22 cellular contexts compared by ENCODE assay signal in the genomic region with DNA sequence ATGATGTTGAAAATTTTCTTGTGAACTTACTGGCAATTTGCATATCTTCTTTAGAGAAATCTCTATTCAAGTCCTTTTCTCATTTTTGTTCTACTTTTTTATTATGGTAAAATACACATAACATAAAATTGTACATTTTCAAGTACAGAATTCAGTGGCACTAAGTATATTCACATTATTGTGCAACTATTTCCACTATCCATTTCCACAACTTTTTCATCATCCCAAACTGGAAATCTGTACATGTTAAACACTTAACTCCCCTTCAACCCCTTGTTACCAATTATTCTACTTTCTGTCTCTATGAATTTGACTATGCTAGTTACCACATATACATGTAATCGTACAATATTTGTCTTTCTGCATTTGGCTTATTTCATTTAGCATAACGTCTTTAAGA.
"Had no signal": no experiment of that assay in that cellular context is flagged by ENCODE, and none has a peak within 500 bp of the region (broad histone marks: within the 10 kb centered on the region; RNA-seq: fewer than 3 reads in every experiment).

No MANE protein-coding gene starts in this region.

- H3K9me3 ChIP-seq: gastrocnemius medialis, heart left ventricle, suprapubic skin, transverse colon, uterus had no signal

- H3K4me1 Mint-ChIP-seq: mesothelial cell of epicardium had no signal

- H3K4me3 ChIP-seq: cardiac muscle cell, gastrocnemius medialis, heart left ventricle, lung, suprapubic skin, transverse colon, uterus had no signal

- ATAC-seq: activated CD4-positive, CD25-positive, alpha-beta regulatory T cell treated with anti-CD3 and anti-CD28 coated beads, Interleukin-2, amount 50 U/mL, for 24 hours; esophagus mucosa; gastrocnemius medialis; heart left ventricle; left lobe of liver; stimulated activated naive CD8-positive, alpha-beta T cell treated with anti-CD3 and anti-CD28 coated beads, Interleukin-15, amount 100 ng/mL, for 72 hours had no signal

- DNase-seq: activated CD4-positive, alpha-beta T cell treated with anti-CD3 and anti-CD28 coated beads, Interleukin-2, amount 50 U/mL, for 48 hours; activated naive CD4-positive, alpha-beta T cell treated with anti-CD3 and anti-CD28 coated beads, Interleukin-2, amount 50 U/mL, for 16 hours; activated T-cell treated with anti-CD3 and anti-CD28 coated beads, Interleukin-2, amount 50 U/mL, for 1 hour; amniotic stem cell; effector CD8-positive, alpha-beta T cell; gastrocnemius medialis; heart left ventricle; kidney; occipital lobe; retina; stimulated activated naive CD8-positive, alpha-beta T cell treated with anti-CD3 and anti-CD28 coated beads, Interleukin-15, amount 100 ng/mL, for 72 hours; T1000; transverse colon; uterus had no signal

- FAIRE-seq: kidney had no signal

- H3K27me3 Mint-ChIP-seq: dendritic cell treated with granulocyte-macrophage colony-stimulating factor and Interleukin-4, amounts not matched to agents 40 ng/mL and 50 ng/mL, for 4 days; stimulated activated naive CD8-positive, alpha-beta T cell treated with anti-CD3 and anti-CD28 coated beads, Interleukin-15, amount 100 ng/mL, for 72 hours had no signal

- H3K27ac Mint-ChIP-seq: dendritic cell treated with granulocyte-macrophage colony-stimulating factor and Interleukin-4, amounts not matched to agents 40 ng/mL and 50 ng/mL, for 4 days; mesothelial cell of epicardium had no signal

- H3K4me3 Mint-ChIP-seq: dendritic cell treated with granulocyte-macrophage colony-stimulating factor and Interleukin-4, amounts not matched to agents 40 ng/mL and 50 ng/mL, for 4 days; mesothelial cell of epicardium; stimulated activated naive CD8-positive, alpha-beta T cell treated with anti-CD3 and anti-CD28 coated beads, Interleukin-15, amount 100 ng/mL, for 72 hours had no signal

- H3K36me3 ChIP-seq: cardiac muscle cell, gastrocnemius medialis, uterus had no signal

- H3K9me3 Mint-ChIP-seq: stimulated activated naive CD8-positive, alpha-beta T cell treated with anti-CD3 and anti-CD28 coated beads, Interleukin-15, amount 100 ng/mL, for 72 hours had no signal

- H3K27ac ChIP-seq: cardiac muscle cell, gastrocnemius medialis, heart left ventricle, suprapubic skin, transverse colon, uterus had no signal

- H3K27me3 ChIP-seq: cardiac muscle cell, gastrocnemius medialis, heart left ventricle, suprapubic skin, transverse colon, uterus had no signal
